8 cellular contexts compared by ENCODE assay signal in the genomic region with DNA sequence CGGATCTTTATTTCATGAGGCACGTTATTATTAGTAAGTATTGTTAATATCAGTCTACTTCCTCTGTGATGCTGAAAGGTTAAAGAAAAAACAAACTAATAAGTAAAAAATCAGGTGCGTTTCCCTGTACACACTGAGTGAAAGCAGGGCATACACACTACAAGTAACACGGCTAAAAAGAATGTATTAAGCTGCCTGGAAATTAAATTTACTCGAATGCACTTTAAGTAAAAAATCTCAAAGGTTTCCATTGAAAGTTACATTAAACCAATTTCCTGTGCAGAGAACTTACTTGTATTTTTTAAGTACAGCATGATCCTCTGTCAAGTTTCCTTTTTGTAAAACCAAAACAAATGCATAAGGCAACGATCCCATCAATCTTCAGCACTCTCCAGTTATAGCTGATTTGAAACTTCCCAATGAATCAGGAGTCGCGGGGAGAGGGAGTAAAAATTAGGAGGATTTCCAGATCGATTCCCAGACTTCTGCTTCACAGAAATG. TPM values are rescaled to one million over a fixed set of nuclear protein-coding genes. Genes with fewer than 3 reads are reported as not detected.
DNase-seq lines count a peak whose midpoint lies in the region; ATAC-seq, FAIRE-seq and TF ChIP-seq lines count a peak whose summit lies in the region.

No MANE protein-coding gene starts in this region.

- no peaks in the 10 kb centered on the region for H3K9me3 ChIP-seq in neuronal stem cell (replicated peaks in 1 of 2; ENCODE audit: control insufficient read depth in 2 of 2, insufficient read depth in 1 of 2, low read depth in 1 of 2, low read length in 2 of 2)

- DNase-seq in D721Med (ENCODE audit: insufficient read length, low spot score) (no peak), NCI-H146 (lab: John Stamatoyannopoulos, UW) (peak; percentile 40), neuronal stem cell (ENCODE audit: low spot score) (no peak), amniotic stem cell (lab: John Stamatoyannopoulos, UW) (no peak)
- DNase-seq in effector memory CD8-positive, alpha-beta T cell = no peak

- H2BK5ac ChIP-seq in neuronal stem cell (ENCODE audit: low read length) = no peak overlapping the region

- H3K9me3 Mint-ChIP-seq in effector memory CD8-positive, alpha-beta T cell = no peaks in the 10 kb centered on the region

- no peak for TF ChIP-seq CTCF in D721Med (IDR thresholded peaks at IDR 0.05; ENCODE audit: insufficient read depth, missing control alignments)

- no CpG with 5 or more reads among the region's 9 CpGs for WGBS in neuronal stem cell (ENCODE audit: extremely low coverage in 2 of 2, insufficient read length in 2 of 2, insufficient replicate concordance in 1 of 2), 2 donors

- no peak overlapping the region for H2BK12ac ChIP-seq in neuronal stem cell (ENCODE audit: low read length)

- H3K4ac ChIP-seq in neuronal stem cell (ENCODE audit: low read length) = no peak overlapping the region

- no peaks in the 10 kb centered on the region for H3K36me3 ChIP-seq in neuronal stem cell (replicated peaks in 1 of 2; ENCODE audit: control insufficient read depth in 2 of 2, insufficient read depth in 2 of 2, low read length in 2 of 2)

- H4K91ac ChIP-seq in neuronal stem cell (ENCODE audit: low read depth, low read length, poor library complexity) = no peak overlapping the region

- peak overlapping the region; percentile 87 to 88 for H3K4me3 ChIP-seq in neuronal stem cell (ENCODE audit: low read length in 2 of 2)

- H3K9ac ChIP-seq in neuronal stem cell (ENCODE audit: low read depth, low read length, poor library complexity) = no peak overlapping the region

- H3K4me2 ChIP-seq in neuronal stem cell (ENCODE audit: insufficient read depth, low read length, poor library complexity, severe bottlenecking) = peak overlapping the region; percentile 93

- FAIRE-seq in D721Med (lab: Jason Lieb, UNC) = peak; percentile 91

- no peak overlapping the region for H3K14ac ChIP-seq in neuronal stem cell (ENCODE audit: low read length)

- no peaks in the 10 kb centered on the region for H3K27me3 Mint-ChIP-seq in effector memory CD8-positive, alpha-beta T cell

- H2BK15ac ChIP-seq in neuronal stem cell (ENCODE audit: low read length) = no peak overlapping the region

- H2AFZ ChIP-seq in neuronal stem cell (ENCODE audit: low read length) = peak overlapping the region; percentile 83

- no peak overlapping the region for H2AK5ac ChIP-seq in neuronal stem cell (ENCODE audit: low read depth, low read length)

- peak overlapping the region; percentile 92 to 97 for H3K4me3 Mint-ChIP-seq in effector memory CD8-positive, alpha-beta T cell

- peak overlapping the region; percentile 95 to 96 for H3K27ac Mint-ChIP-seq in effector memory CD8-positive, alpha-beta T cell

- H3K4me1 ChIP-seq in neuronal stem cell (ENCODE audit: control insufficient read depth in 2 of 2, insufficient read depth in 1 of 2, low read depth in 1 of 2, low read length in 2 of 2) = peaks cover 10 to 18% of the 10 kb centered on the region in 2 donors

- no peak for ATAC-seq in effector memory CD8-positive, alpha-beta T cell (replicated peaks)
- ATAC-seq in HG02885 (IDR thresholded peaks at IDR 0.05; ENCODE audit: poor library complexity, unreplicated experiment) (no peak), GM18520 (IDR thresholded peaks at IDR 0.05; ENCODE audit: unreplicated experiment) (no peak), GM21390 (IDR thresholded peaks at IDR 0.05; ENCODE audit: unreplicated experiment) (no peak)

- H3K36me3 Mint-ChIP-seq in effector memory CD8-positive, alpha-beta T cell (ENCODE audit: insufficient read depth) = peaks cover 24% of the 10 kb centered on the region

- no peaks in the 10 kb centered on the region for H3K79me1 ChIP-seq in neuronal stem cell (ENCODE audit: low read depth, low read length)

- peaks cover 51 to 68% of the 10 kb centered on the region in 2 donors for H3K4me1 Mint-ChIP-seq in effector memory CD8-positive, alpha-beta T cell (ENCODE audit: low read depth in 2 of 2)

- no peaks in the 10 kb centered on the region for H3K27me3 ChIP-seq in neuronal stem cell (ENCODE audit: control insufficient read depth in 3 of 3, insufficient read depth in 3 of 3, low read depth in 1 of 3, low read length in 3 of 3)

- H3K23ac ChIP-seq in neuronal stem cell (ENCODE audit: low read depth, low read length, poor library complexity) = no peak overlapping the region

- H3K27ac ChIP-seq in neuronal stem cell (replicated peaks; ENCODE audit: low read length) = no peak overlapping the region

- no peak overlapping the region for H4K8ac ChIP-seq in neuronal stem cell (ENCODE audit: low read depth, low read length)

- no peak overlapping the region for H2BK120ac ChIP-seq in neuronal stem cell (ENCODE audit: low read depth, low read length)

- no peak overlapping the region for H3K18ac ChIP-seq in neuronal stem cell (ENCODE audit: low read length)

RNA-seq across cellular contexts. Expression of gene BCL2, which starts 0.6 kb away (rescaled TPM):
- 10.8 TPM for polyA plus RNA-seq in neuronal stem cell (2013, experiment 1 of 2)
- 10.2 TPM for polyA plus RNA-seq in neuronal stem cell (2013, experiment 2 of 2)

RNA-seq across cellular contexts. Expression of gene KDSR, which starts 48.1 kb away (rescaled TPM):
- polyA plus RNA-seq in neuronal stem cell (2013, experiment 1 of 2) = 14.8 TPM
- 15.2 TPM for polyA plus RNA-seq in neuronal stem cell (2013, experiment 2 of 2)
